In genomic region chr5:140042551-140043507, GRCh38 we compare ENCODE assay signal across 8 cellular contexts. TPM values are rescaled to one million over a fixed set of nuclear protein-coding genes. Genes with fewer than 3 reads are reported as not detected.
DNase-seq lines count a peak whose midpoint lies in the region; ATAC-seq and TF ChIP-seq lines count a peak whose summit lies in the region.

Gene NRG2, minus strand, starts transcription at chr5:140043299.

- no peaks in the 10 kb centered on the region for H3K36me3 ChIP-seq in ectodermal cell (ENCODE audit: control insufficient read depth, insufficient read depth, low read length)

- H3K4me3 ChIP-seq in ectodermal cell (ENCODE audit: insufficient read depth, low read depth, low read length), result peak within 1 kb of the TSS; percentile 61
- H3K4me3 ChIP-seq in lower leg skin (ENCODE audit: low read depth, poor library complexity, severe bottlenecking), result peak within 1 kb of the TSS; percentile 49

- H3K36me3 Mint-ChIP-seq in activated CD4-positive, alpha-beta memory T cell treated with anti-CD3 and anti-CD28 coated beads for 36 hours, result no peaks in the 10 kb centered on the region

- H3K9me3 ChIP-seq in ectodermal cell (ENCODE audit: control insufficient read depth, low read length), result no peaks in the 10 kb centered on the region

- H3K27ac ChIP-seq in ectodermal cell (ENCODE audit: insufficient read depth, low read depth, low read length, poor library complexity, severe bottlenecking), result no peak within 1 kb of the TSS

- CTCF ChIA-PET in activated CD4-positive, alpha-beta memory T cell treated with anti-CD3 and anti-CD28 coated beads for 36 hours (lab: Charles Lee), result interaction anchor here (0.5 to 3.9 kb wide), 3 partner anchors 16 to 498 kb away, joined by 3 to 15 read pairs (median 3); no protein-coding TSS in a partner anchor

- ATAC-seq in HG02798 (IDR thresholded peaks at IDR 0.05; ENCODE audit: poor library complexity, unreplicated experiment), result peak; percentile 59

- no peak for TF ChIP-seq POLR2A in lower leg skin (IDR thresholded peaks at IDR 0.05)

- no peak for TF ChIP-seq CTCF in lower leg skin (IDR thresholded peaks at IDR 0.05)

- peaks cover 47% of the 10 kb centered on the region for H3K27me3 Mint-ChIP-seq in activated CD4-positive, alpha-beta memory T cell treated with anti-CD3 and anti-CD28 coated beads for 36 hours

- peaks cover 82% of the 10 kb centered on the region for H3K27me3 ChIP-seq in ectodermal cell (ENCODE audit: control insufficient read depth, insufficient read depth, low read length, poor library complexity, severe bottlenecking)

- intact Hi-C loops in activated CD4-positive, alpha-beta memory T cell treated with anti-CD3 and anti-CD28 coated beads for 36 hours (cut with micrococcal nuclease), result no loop called here
- intact Hi-C loops in lower leg skin (cut with DNase I; ENCODE audit: low total_unique reads), result no loop called here

- H3K9me3 Mint-ChIP-seq in activated CD4-positive, alpha-beta memory T cell treated with anti-CD3 and anti-CD28 coated beads for 36 hours, result no peaks in the 10 kb centered on the region

- 0 to 1% methylated on average over 91 of the region's 91 CpGs for WGBS in ectodermal cell, 2 experiments
- WGBS in lower leg skin, 2 donors, result 0% methylated on average over 27 to 61 of the region's 91 CpGs

- H3K27ac Mint-ChIP-seq in activated CD4-positive, alpha-beta memory T cell treated with anti-CD3 and anti-CD28 coated beads for 36 hours, result no peak within 1 kb of the TSS

- POLR2A ChIA-PET in activated CD4-positive, alpha-beta memory T cell treated with anti-CD3 and anti-CD28 coated beads for 36 hours (lab: Charles Lee), result no interaction called here

- H3K4me1 ChIP-seq in ectodermal cell (ENCODE audit: control insufficient read depth, insufficient read depth, low read length), result peaks cover 14% of the 10 kb centered on the region

- peak within 1 kb of the TSS; percentile 70 for H3K4me3 Mint-ChIP-seq in activated CD4-positive, alpha-beta memory T cell treated with anti-CD3 and anti-CD28 coated beads for 36 hours

- peaks cover 20% of the 10 kb centered on the region for H3K4me1 Mint-ChIP-seq in activated CD4-positive, alpha-beta memory T cell treated with anti-CD3 and anti-CD28 coated beads for 36 hours (ENCODE audit: low read depth)

- peak; percentile 2 for DNase-seq in DMS79 treated with DMSO at 0.1 percent for 48 hours (lab: John Stamatoyannopoulos, UW)
- no peak for DNase-seq in DMS79 (lab: John Stamatoyannopoulos, UW)
- peak; percentile 46 for DNase-seq in NCI-H2196 (lab: John Stamatoyannopoulos, UW; ENCODE audit: unreplicated experiment)
- peak; percentile 55 for DNase-seq in activated CD4-positive, alpha-beta memory T cell treated with anti-CD3 and anti-CD28 coated beads for 36 hours
- peak; percentile 37 to 92 for DNase-seq in lower leg skin (ENCODE audit: low spot score in 2 of 2)
- peak in 2 of 3 experiments; percentile 14 to 25 for DNase-seq in stimulated activated CD4-positive, alpha-beta T cell treated with anti-CD3 and anti-CD28 coated beads, TNF-alpha, amount 100 ng/mL, for 4 hours (ENCODE audit: low read depth in 3 of 3)

RNA-seq across cellular contexts. Expression of gene NRG2, which starts in this region (rescaled TPM):
- total RNA-seq in activated CD4-positive, alpha-beta memory T cell treated with anti-CD3 and anti-CD28 coated beads for 36 hours, result not detected
- polyA plus RNA-seq in ectodermal cell (2013, experiment 1 of 4), result 9.8 TPM
- 13.8 TPM for polyA plus RNA-seq in ectodermal cell (2013, experiment 2 of 4)
- polyA plus RNA-seq in ectodermal cell (2013, experiment 3 of 4), result 7.0 TPM
- 11.1 TPM for polyA plus RNA-seq in ectodermal cell (2013, experiment 4 of 4)
- 1 to 10 TPM; 5.3 to 8.8 (median 7.5) TPM for total RNA-seq in lower leg skin

Comparison
In these comparisons a context has a peak if more than half of its experiments do, and no peak if none do; other contexts are left out.
1. RNA of gene NRG2 (total RNA-seq): 5.3 to 8.8 TPM in lower leg skin; not detected in activated CD4-positive, alpha-beta memory T cell treated with anti-CD3 and anti-CD28 coated beads for 36 hours; every median in the first group is over 4 times any median in the second.
2. Peak in DNase-seq in activated CD4-positive, alpha-beta memory T cell treated with anti-CD3 and anti-CD28 coated beads for 36 hours; RNA of the gene not detected or under 1 TPM.